In the genomic region with DNA sequence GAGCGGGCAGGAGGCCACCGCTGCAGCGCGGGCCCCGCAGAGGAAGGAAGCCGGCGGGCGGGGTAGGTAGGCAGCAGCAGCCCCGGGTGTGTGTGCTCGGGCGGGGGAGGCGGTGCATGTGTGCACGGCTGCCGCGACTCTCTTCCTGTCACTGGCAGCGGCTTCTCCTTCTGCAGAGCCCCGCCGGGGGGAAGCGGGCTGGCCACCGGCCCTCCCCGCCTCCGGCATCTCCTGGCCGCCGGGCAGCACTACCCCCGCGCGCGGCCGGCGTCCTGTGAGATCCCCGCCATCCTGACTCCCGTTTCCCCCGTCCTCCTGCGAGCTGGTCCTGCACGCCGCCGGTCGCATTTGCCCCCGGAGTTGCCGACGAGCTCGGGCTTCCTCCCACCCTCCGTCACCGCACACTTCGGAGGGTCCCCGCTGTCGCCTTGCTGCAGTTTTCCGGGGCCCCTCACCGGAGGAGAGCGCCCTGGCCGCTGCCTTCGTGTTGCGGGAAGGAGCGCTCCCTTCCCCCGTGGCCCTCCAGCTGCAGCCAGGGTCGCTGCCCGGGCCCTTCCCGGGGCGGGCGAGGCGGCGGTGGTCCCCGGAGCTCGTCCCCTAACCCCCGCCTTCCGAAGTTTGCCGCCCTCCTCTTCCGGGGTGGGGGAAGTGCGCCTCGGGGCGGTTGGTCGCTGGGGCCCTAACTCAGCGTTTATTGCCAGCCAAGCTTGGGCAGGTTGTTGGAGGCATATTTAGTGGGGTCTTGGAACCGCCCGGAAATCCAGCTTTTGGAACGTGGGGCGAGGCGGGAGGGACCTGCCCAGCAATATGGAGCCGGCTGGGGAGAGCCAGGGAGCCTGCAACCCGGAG, we compare ENCODE assay signal across 8 cellular contexts. TPM values are rescaled to one million over a fixed set of nuclear protein-coding genes. Genes with fewer than 3 reads are reported as not detected.
DNase-seq lines count a peak whose midpoint lies in the region; ATAC-seq and TF ChIP-seq lines count a peak whose summit lies in the region.

No MANE protein-coding gene starts in this region.

- peaks cover 5% of the 10 kb centered on the region; the same call in 1 of the 2 replicates for H3K36me3 ChIP-seq in MG63

- peaks cover 6% of the 10 kb centered on the region for H3K9me3 ChIP-seq in MG63
- no peaks in the 10 kb centered on the region for H3K9me3 ChIP-seq in T-helper 17 cell (ENCODE audit: control insufficient read depth, low read length, poor library complexity, severe bottlenecking)
- no peaks in the 10 kb centered on the region for H3K9me3 ChIP-seq in iPS-18c (ENCODE audit: control insufficient read depth, insufficient read depth, low read length)

- ATAC-seq in T-helper 17 cell, result peak; percentile 72

- H3K27me3 Mint-ChIP-seq in T-helper 17 cell, result no peaks in the 10 kb centered on the region

- H3K4me3 ChIP-seq in MG63 (peak overlapping the region; percentile 84), iPS-18c (ENCODE audit: insufficient read depth, low read depth, low read length) (peak overlapping the region; percentile 87)

- H3K27ac Mint-ChIP-seq in T-helper 17 cell, result peak overlapping the region; percentile 97

- H3K4me3 Mint-ChIP-seq in T-helper 17 cell, result peak overlapping the region; percentile 99

- peaks cover 5% of the 10 kb centered on the region for H3K36me3 Mint-ChIP-seq in T-helper 17 cell (ENCODE audit: low read depth)

- DNase-seq in GM10266 (ENCODE audit: extremely low spot score), result peak; percentile 76
- peak; percentile 34 for DNase-seq in HCEC 1CT
- DNase-seq in MG63, result peak; percentile 40
- peak; percentile 25 to 50 (median 45) for DNase-seq in T-helper 17 cell
- DNase-seq in anterior cingulate cortex (lab: John Stamatoyannopoulos, UW), result peak in 41 of 58 donors; percentile 18 to 79 (median 51)
- peak in 2 of 3 donors; percentile 21 to 50 for DNase-seq in stimulated activated CD4-positive, alpha-beta T cell treated with anti-CD3 and anti-CD28 coated beads, Interleukin-12 subunit alpha, Interleukin-12 subunit beta, amount 100 ng/mL, for 48 hours (ENCODE audit: low read depth in 2 of 3, low spot score in 1 of 3)
- DNase-seq in T1000 (lab: John Stamatoyannopoulos, UW), result no peak

- H3K27me3 ChIP-seq in MG63, result no peaks in the 10 kb centered on the region

- peaks cover 27% of the 10 kb centered on the region for H3K4me1 Mint-ChIP-seq in T-helper 17 cell

- TF ChIP-seq CTCF in GM10266 (IDR thresholded peaks at IDR 0.05; ENCODE audit: control insufficient read depth, insufficient read depth, low read depth, missing control alignments), result peak; percentile 26

RNA-seq across cellular contexts. Expression of a gene that starts 0.6 kb away (rescaled TPM):
- total RNA-seq in MG63 (2014; rRNA removed; shearing (Covaris generic); ENCODE audit: low replicate concordance), result 9.5 and 13.1 TPM in 2 replicates
- 100 to 1,000 TPM; 212 to 306 TPM for total RNA-seq in T-helper 17 cell

Comparison
In these comparisons a context has a peak if more than half of its experiments do, and no peak if none do; other contexts are left out.
1. RNA of a gene that starts 0.6 kb away (total RNA-seq): 212 to 306 TPM in T-helper 17 cell; 9.5 to 13.1 TPM in MG63; every median in the first group is over 10 times any median in the second.